In genomic region chr7:28840515-28841125, GRCh38 we compare ENCODE assay signal across 8 cellular contexts.
DNase-seq lines count a peak whose midpoint lies in the region; ATAC-seq, FAIRE-seq and TF ChIP-seq lines count a peak whose summit lies in the region.

No MANE protein-coding gene starts in this region.

- H3K36me3 Mint-ChIP-seq in glutamatergic neuron (ENCODE audit: unreplicated experiment) = no peaks in the 10 kb centered on the region
- H3K36me3 Mint-ChIP-seq in activated naive CD8-positive, alpha-beta T cell treated with anti-CD3 and anti-CD28 coated beads, Interleukin-2, amount 50 U/mL, for 24 hours (ENCODE audit: low read depth) = no peaks in the 10 kb centered on the region
- no peaks in the 10 kb centered on the region for H3K36me3 Mint-ChIP-seq in activated naive CD8-positive, alpha-beta T cell treated with anti-CD3 and anti-CD28 coated beads for 36 hours

- no peaks in the 10 kb centered on the region for H3K9me3 ChIP-seq in HEK293 (ENCODE audit: control insufficient read depth, insufficient read depth, low read depth, low read length)
- no peaks in the 10 kb centered on the region for H3K9me3 ChIP-seq in small intestine (ENCODE audit: control insufficient read depth, low read depth)

- H3K4me1 ChIP-seq in HEK293 (ENCODE audit: control insufficient read depth, insufficient read depth, low read length) (no peaks in the 10 kb centered on the region), small intestine (ENCODE audit: control insufficient read depth in 2 of 2, insufficient read depth in 1 of 2, low read depth in 1 of 2, low read length in 1 of 2) (no peaks in the 10 kb centered on the region)

- 58 to 65% (median 62%) methylated on average over 5 of the region's 5 CpGs for WGBS in small intestine, 3 donors

- H3K27me3 Mint-ChIP-seq in glutamatergic neuron (ENCODE audit: unreplicated experiment) = peaks cover 6% of the 10 kb centered on the region
- H3K27me3 Mint-ChIP-seq in activated naive CD8-positive, alpha-beta T cell treated with anti-CD3 and anti-CD28 coated beads, Interleukin-2, amount 50 U/mL, for 24 hours = peaks cover 9% of the 10 kb centered on the region
- peaks cover 7% of the 10 kb centered on the region for H3K27me3 Mint-ChIP-seq in activated naive CD8-positive, alpha-beta T cell treated with anti-CD3 and anti-CD28 coated beads for 36 hours

- peaks cover 5% of the 10 kb centered on the region for H3K9me3 Mint-ChIP-seq in glutamatergic neuron (ENCODE audit: unreplicated experiment)
- H3K9me3 Mint-ChIP-seq in activated naive CD8-positive, alpha-beta T cell treated with anti-CD3 and anti-CD28 coated beads, Interleukin-2, amount 50 U/mL, for 24 hours = no peaks in the 10 kb centered on the region
- H3K9me3 Mint-ChIP-seq in activated naive CD8-positive, alpha-beta T cell treated with anti-CD3 and anti-CD28 coated beads for 36 hours = no peaks in the 10 kb centered on the region

- peak; percentile 33 for TF ChIP-seq CTCF in AG04449 (IDR thresholded peaks at IDR 0.05; ENCODE audit: insufficient read depth, low read length, missing control alignments)
- no peak for TF ChIP-seq CTCF in HEK293 (tag by site-specific recombination; IDR thresholded peaks at IDR 0.05)
- peak; percentile 63 for TF ChIP-seq CTCF in glutamatergic neuron (IDR thresholded peaks at IDR 0.05; ENCODE audit: partially characterized antibody, unreplicated experiment)

- no peak overlapping the region for H3K4me3 Mint-ChIP-seq in glutamatergic neuron (ENCODE audit: unreplicated experiment)
- H3K4me3 Mint-ChIP-seq in activated naive CD8-positive, alpha-beta T cell treated with anti-CD3 and anti-CD28 coated beads, Interleukin-2, amount 50 U/mL, for 24 hours = no peak overlapping the region
- H3K4me3 Mint-ChIP-seq in activated naive CD8-positive, alpha-beta T cell treated with anti-CD3 and anti-CD28 coated beads for 36 hours = no peak overlapping the region

- ATAC-seq in activated naive CD8-positive, alpha-beta T cell treated with anti-CD3 and anti-CD28 coated beads, Interleukin-2, amount 50 U/mL, for 24 hours = no peak

- DNase-seq in AG04449 (ENCODE audit: low read depth, low spot score) (no peak), RCC 7860 (ENCODE audit: low spot score) (no peak), glutamatergic neuron (no peak), small intestine (no peak), T-helper 1 cell (no peak)
- DNase-seq in activated naive CD8-positive, alpha-beta T cell treated with anti-CD3 and anti-CD28 coated beads, Interleukin-2, amount 50 U/mL, for 24 hours = no peak
- no peak for DNase-seq in activated naive CD8-positive, alpha-beta T cell treated with anti-CD3 and anti-CD28 coated beads for 36 hours

- H3K4me3 ChIP-seq in AG04449 (ENCODE audit: low read depth, low read length) (no peak overlapping the region), HEK293 (ENCODE audit: low read depth, low read length) (no peak overlapping the region), small intestine (ENCODE audit: low read depth in 1 of 2, low read length in 2 of 2) (no peak overlapping the region)

- H3K4me1 Mint-ChIP-seq in glutamatergic neuron (ENCODE audit: low read depth, unreplicated experiment) = peaks cover 2% of the 10 kb centered on the region
- no peaks in the 10 kb centered on the region for H3K4me1 Mint-ChIP-seq in activated naive CD8-positive, alpha-beta T cell treated with anti-CD3 and anti-CD28 coated beads, Interleukin-2, amount 50 U/mL, for 24 hours
- no peaks in the 10 kb centered on the region for H3K4me1 Mint-ChIP-seq in activated naive CD8-positive, alpha-beta T cell treated with anti-CD3 and anti-CD28 coated beads for 36 hours

- FAIRE-seq in RCC 7860 (lab: Jason Lieb, UNC) = peak; percentile 5
- no peak for FAIRE-seq in small intestine (lab: Jason Lieb, UNC)

- H3K27ac ChIP-seq in HEK293 (ENCODE audit: extremely low read depth, low read depth, low read length) (no peak overlapping the region), small intestine (ENCODE audit: low read depth in 1 of 2, low read length in 1 of 2) (no peak overlapping the region)

- H3K36me3 ChIP-seq in HEK293 (ENCODE audit: control insufficient read depth in 2 of 2, insufficient read depth in 1 of 2, low read length in 2 of 2) (no peaks in the 10 kb centered on the region), small intestine (ENCODE audit: control insufficient read depth in 2 of 2, insufficient read depth in 2 of 2, low read length in 2 of 2) (no peaks in the 10 kb centered on the region)

- no peaks in the 10 kb centered on the region for H3K27me3 ChIP-seq in small intestine (ENCODE audit: control insufficient read depth in 2 of 2, insufficient read depth in 2 of 2, low read length in 2 of 2)

- CTCF ChIA-PET in AG04449 (lab: Yijun Ruan, JAX) (interaction anchor here (0.9 to 2.8 kb wide), 7 partner anchors 8 to 452 kb away, joined by 3 to 10 read pairs (median 4); no protein-coding TSS in a partner anchor), HEK293 (lab: Yijun Ruan, JAX) (interaction anchor here (0.5 to 1.9 kb wide), 11 partner anchors 9 to 550 kb away, joined by 3 to 9 read pairs (median 3); no protein-coding TSS in a partner anchor)

- H3K27ac Mint-ChIP-seq in glutamatergic neuron (ENCODE audit: unreplicated experiment) = no peak overlapping the region
- no peak overlapping the region for H3K27ac Mint-ChIP-seq in activated naive CD8-positive, alpha-beta T cell treated with anti-CD3 and anti-CD28 coated beads, Interleukin-2, amount 50 U/mL, for 24 hours
- no peak overlapping the region for H3K27ac Mint-ChIP-seq in activated naive CD8-positive, alpha-beta T cell treated with anti-CD3 and anti-CD28 coated beads for 36 hours

- POLR2A ChIA-PET in AG04449 (lab: Yijun Ruan, JAX) (interaction anchor here (0.6 kb wide), 1 partner anchor 1000 kb away, joined by 3 read pairs; no protein-coding TSS in a partner anchor), HEK293 (lab: Yijun Ruan, JAX) (no interaction called here)

TF ChIP-seq in HEK293, 187 proteins besides CTCF, POLR2A, EP300 and RAD21:
- TF ChIP-seq ZNF580 (tag by site-specific recombination; IDR thresholded peaks at IDR 0.05) (no peak), ZNF280D (tag by site-specific recombination; IDR thresholded peaks at IDR 0.05) (no peak), PRDM10 (tag by site-specific recombination; IDR thresholded peaks at IDR 0.05) (0 out of 2 replicates have a peak, but pooled peaks have one; percentile 15)
